ENCODE assay signal across 27 cellular contexts in the genomic region with DNA sequence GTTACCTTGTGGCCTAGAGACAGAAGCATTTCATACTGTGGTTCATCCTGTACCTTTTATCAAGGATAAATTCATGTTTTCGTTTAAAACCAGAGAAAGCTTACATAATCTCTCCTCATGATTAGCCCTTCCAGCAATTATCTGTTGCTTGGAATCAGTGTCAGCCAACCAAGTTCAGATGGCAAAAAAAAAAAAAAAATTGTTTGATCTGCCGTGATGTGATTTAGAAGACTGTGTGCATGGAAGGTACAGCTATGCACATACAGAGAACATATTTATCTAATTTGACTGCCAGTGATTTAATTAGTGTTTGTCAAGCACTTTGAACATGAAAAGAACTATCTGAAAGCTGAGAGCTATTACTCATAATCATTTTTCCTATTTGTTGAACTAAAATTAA.
"Had no signal": no experiment of that assay in that cellular context is flagged by ENCODE, and none has a peak within 500 bp of the region (broad histone marks: within the 10 kb centered on the region; RNA-seq: fewer than 3 reads in every experiment).

No MANE protein-coding gene starts in this region.

- H3K36me3 ChIP-seq: adrenal gland, Peyer's patch, SJCRH30 had no signal

- H3K27ac ChIP-seq: KMS-11, Peyer's patch, RWPE1, SJCRH30, VCaP had no signal

- H3K9ac ChIP-seq: KMS-11 had no signal

- ATAC-seq: activated CD4-positive, alpha-beta T cell treated with anti-CD3 and anti-CD28 coated beads for 36 hours; activated T-cell treated with anti-CD3 and anti-CD28 coated beads, Interleukin-2, amount 50 U/mL, for 72 hours had no signal

- H3K9me3 ChIP-seq: adrenal gland, Peyer's patch, SJCRH30 had no signal

- FAIRE-seq: colon had no signal

- H3K4me3 Mint-ChIP-seq: activated CD4-positive, alpha-beta memory T cell treated with anti-CD3 and anti-CD28 coated beads, Interleukin-2, amount 10 ng/mL, durations not matched to agents 7 days and 5 days; activated CD4-positive, alpha-beta T cell treated with anti-CD3 and anti-CD28 coated beads for 36 hours; activated naive CD8-positive, alpha-beta T cell treated with anti-CD3 and anti-CD28 coated beads, Interleukin-2, amount 10 ng/mL, durations not matched to agents 7 days and 5 days; activated T-cell treated with anti-CD3 and anti-CD28 coated beads, Interleukin-2, amount 50 U/mL, for 72 hours; IgD-negative memory B cell had no signal

- H3K27me3 Mint-ChIP-seq: activated CD4-positive, alpha-beta memory T cell treated with anti-CD3 and anti-CD28 coated beads, Interleukin-2, amount 10 ng/mL, durations not matched to agents 7 days and 5 days; activated CD4-positive, alpha-beta T cell treated with anti-CD3 and anti-CD28 coated beads for 36 hours; activated naive CD8-positive, alpha-beta T cell treated with anti-CD3 and anti-CD28 coated beads, Interleukin-2, amount 10 ng/mL, durations not matched to agents 7 days and 5 days; IgD-negative memory B cell had no signal

- H3K4me2 ChIP-seq: KMS-11 had no signal

- H3K27me3 ChIP-seq: adrenal gland, Peyer's patch, SJCRH30 had no signal

- H3K9me3 Mint-ChIP-seq: activated CD4-positive, alpha-beta memory T cell treated with anti-CD3 and anti-CD28 coated beads, Interleukin-2, amount 10 ng/mL, durations not matched to agents 7 days and 5 days had no signal

- DNase-seq: activated CD4-positive, alpha-beta memory T cell treated with anti-CD3 and anti-CD28 coated beads, Interleukin-2, amount 10 ng/mL, durations not matched to agents 7 days and 5 days; activated CD4-positive, alpha-beta T cell treated with anti-CD3 and anti-CD28 coated beads for 36 hours; activated CD4-positive, alpha-beta T cell treated with anti-CD3 and anti-CD28 coated beads, Interleukin-2, amount 50 U/mL, for 1 hour; activated CD8-positive, alpha-beta memory T cell treated with anti-CD3 and anti-CD28 coated beads, Interleukin-2, amount 50 U/mL, for 4 hours; activated naive CD4-positive, alpha-beta T cell treated with anti-CD3 and anti-CD28 coated beads, Interleukin-2, amount 50 U/mL, for 16 hours; activated naive CD8-positive, alpha-beta T cell treated with anti-CD3 and anti-CD28 coated beads, Interleukin-2, amount 10 ng/mL, durations not matched to agents 7 days and 5 days; activated T-cell treated with anti-CD3 and anti-CD28 coated beads, Interleukin-2, amount 50 U/mL, for 72 hours; adrenal gland; anterior cingulate cortex; cerebellar nuclear complex; NCI-H1092; NCI-H1436; NCI-H187 treated with DMSO at 0.1 percent for 48 hours; NCI-H2107; NCI-H345; NCI-H510A treated with DMSO at 0.1 percent for 48 hours; NCI-H69; Peyer's patch; Right ventricle myocardium superior; SJCRH30; T-helper 1 cell had no signal

- H3K27ac Mint-ChIP-seq: activated CD4-positive, alpha-beta memory T cell treated with anti-CD3 and anti-CD28 coated beads, Interleukin-2, amount 10 ng/mL, durations not matched to agents 7 days and 5 days; activated CD4-positive, alpha-beta T cell treated with anti-CD3 and anti-CD28 coated beads for 36 hours; activated naive CD8-positive, alpha-beta T cell treated with anti-CD3 and anti-CD28 coated beads, Interleukin-2, amount 10 ng/mL, durations not matched to agents 7 days and 5 days; activated T-cell treated with anti-CD3 and anti-CD28 coated beads, Interleukin-2, amount 50 U/mL, for 72 hours; activated T-helper 2 cell treated with anti-CD3 and anti-CD28 coated beads, Interferon-gamma antibody, Interleukin-2, Interleukin-4, amounts not matched to agents 10 μg/mL and 5 μg/mL and 100 μg/mL, durations not matched to agents 14 hours and 24 hours and 36 hours; IgD-negative memory B cell had no signal

- H3K4me1 ChIP-seq: Peyer's patch, SJCRH30 had no signal

- H3K4me3 ChIP-seq: adrenal gland, Peyer's patch, SJCRH30 had no signal
